ENCODE assay signal across 22 cellular contexts in genomic region chr6:42287756-42288155, GRCh38.
DNase-seq lines count a peak whose midpoint lies in the region; ATAC-seq and TF ChIP-seq lines count a peak whose summit lies in the region.
"Had no signal": no experiment of that assay in that cellular context is flagged by ENCODE, and none has a peak within 500 bp of the region (broad histone marks: within the 10 kb centered on the region; RNA-seq: fewer than 3 reads in every experiment).

No MANE protein-coding gene starts in this region.

- POLR2A ChIA-PET in activated CD4-positive, alpha-beta T cell treated with anti-CD3 and anti-CD28 coated beads for 36 hours (lab: Charles Lee), result no interaction called here

- H3K27ac Mint-ChIP-seq in activated CD4-positive, alpha-beta T cell treated with anti-CD3 and anti-CD28 coated beads for 36 hours, result no peak overlapping the region
- peak overlapping the region; percentile 5 to 75 for H3K27ac Mint-ChIP-seq in activated naive CD4-positive, alpha-beta T cell treated with anti-CD3 and anti-CD28 coated beads, Interleukin-2, amount 50 U/mL, for 72 hours
- H3K27ac Mint-ChIP-seq in activated naive CD4-positive, alpha-beta T cell treated with anti-CD3 and anti-CD28 coated beads for 36 hours, result no peak overlapping the region
- H3K27ac Mint-ChIP-seq in activated T-helper 2 cell treated with anti-CD3 and anti-CD28 coated beads, Interferon-gamma antibody, Interleukin-2, Interleukin-4, amounts not matched to agents 10 μg/mL and 5 μg/mL and 100 μg/mL, durations not matched to agents 14 hours and 24 hours and 36 hours, result peak overlapping the region; percentile 10
- peak overlapping the region; percentile 2 to 22 for H3K27ac Mint-ChIP-seq in natural killer cell treated with Interleukin-12 subunit alpha and Interleukin-12 subunit beta and Interleukin-15 and Interleukin-18, amount 100 ng/mL, for 72 hours
- H3K27ac Mint-ChIP-seq: HFFc6 had no signal

- no peak overlapping the region for H3K4me3 Mint-ChIP-seq in activated CD4-positive, alpha-beta T cell treated with anti-CD3 and anti-CD28 coated beads for 36 hours
- no peak overlapping the region for H3K4me3 Mint-ChIP-seq in activated naive CD4-positive, alpha-beta T cell treated with anti-CD3 and anti-CD28 coated beads for 36 hours
- H3K4me3 Mint-ChIP-seq in activated T-helper 2 cell treated with anti-CD3 and anti-CD28 coated beads, Interferon-gamma antibody, Interleukin-2, Interleukin-4, amounts not matched to agents 10 μg/mL and 5 μg/mL and 100 μg/mL, durations not matched to agents 14 hours and 24 hours and 36 hours (ENCODE audit: low read depth), result no peak overlapping the region
- H3K4me3 Mint-ChIP-seq in natural killer cell treated with Interleukin-12 subunit alpha and Interleukin-12 subunit beta and Interleukin-15 and Interleukin-18, amount 100 ng/mL, for 72 hours, result no peak overlapping the region
- H3K4me3 Mint-ChIP-seq: HFFc6 had no signal

- no peak for TF ChIP-seq POLR2A in stomach (IDR thresholded peaks at IDR 0.05)

- CTCF ChIA-PET in activated CD4-positive, alpha-beta T cell treated with anti-CD3 and anti-CD28 coated beads for 36 hours (lab: Charles Lee), result no interaction called here
- CTCF ChIA-PET in activated naive CD4-positive, alpha-beta T cell treated with anti-CD3 and anti-CD28 coated beads for 36 hours (lab: Charles Lee), result interaction anchor here (0.5 kb wide), 1 partner anchor 414 kb away, joined by 3 read pairs; no protein-coding TSS in a partner anchor

- no peak for DNase-seq in activated CD4-positive, alpha-beta T cell treated with anti-CD3 and anti-CD28 coated beads for 36 hours
- no peak for DNase-seq in activated CD4-positive, alpha-beta T cell treated with anti-CD3 and anti-CD28 coated beads for 1 hour
- no peak for DNase-seq in activated naive CD4-positive, alpha-beta T cell treated with anti-CD3 and anti-CD28 coated beads, Interleukin-2, amount 50 U/mL, for 72 hours (ENCODE audit: low spot score in 2 of 2)
- DNase-seq in activated naive CD4-positive, alpha-beta T cell treated with anti-CD3 and anti-CD28 coated beads for 36 hours, result no peak
- DNase-seq in activated T-helper 2 cell treated with anti-CD3 and anti-CD28 coated beads, Interferon-gamma antibody, Interleukin-2, Interleukin-4, amounts not matched to agents 10 μg/mL and 5 μg/mL and 100 μg/mL, durations not matched to agents 14 hours and 24 hours and 36 hours (ENCODE audit: low spot score), result no peak
- DNase-seq in natural killer cell treated with Interleukin-12 subunit alpha and Interleukin-12 subunit beta and Interleukin-15 and Interleukin-18, amount 100 ng/mL, for 72 hours (ENCODE audit: low spot score), result no peak
- no peak for DNase-seq in stomach
- no peak for DNase-seq in anterior cingulate cortex (lab: John Stamatoyannopoulos, UW)
- DNase-seq: AML-193, DMS153, GF-D8, H7, HFFc6, NCI-H1417, NCI-H187, NCI-H2107, NCI-H510A, NCI-H748 treated with DMSO at 0.1 percent for 48 hours, OCI-M1 had no signal

- no peak for TF ChIP-seq EP300 in stomach (IDR thresholded peaks at IDR 0.05)

- H3K4me1 Mint-ChIP-seq in activated CD4-positive, alpha-beta T cell treated with anti-CD3 and anti-CD28 coated beads for 36 hours, result peaks cover 18% of the 10 kb centered on the region
- peaks cover 8% of the 10 kb centered on the region for H3K4me1 Mint-ChIP-seq in activated naive CD4-positive, alpha-beta T cell treated with anti-CD3 and anti-CD28 coated beads for 36 hours (ENCODE audit: low read depth)
- H3K4me1 Mint-ChIP-seq in activated T-helper 2 cell treated with anti-CD3 and anti-CD28 coated beads, Interferon-gamma antibody, Interleukin-2, Interleukin-4, amounts not matched to agents 10 μg/mL and 5 μg/mL and 100 μg/mL, durations not matched to agents 14 hours and 24 hours and 36 hours (ENCODE audit: low read depth), result peaks cover 12% of the 10 kb centered on the region
- H3K4me1 Mint-ChIP-seq in natural killer cell treated with Interleukin-12 subunit alpha and Interleukin-12 subunit beta and Interleukin-15 and Interleukin-18, amount 100 ng/mL, for 72 hours (ENCODE audit: low read depth in 2 of 2), result peaks cover 30 to 43% of the 10 kb centered on the region in 2 donors

- no peak overlapping the region for H3K4me3 ChIP-seq in stomach

- ATAC-seq in activated CD4-positive, alpha-beta T cell treated with anti-CD3 and anti-CD28 coated beads for 36 hours, result peak; percentile 12
- no peak for ATAC-seq in activated naive CD4-positive, alpha-beta T cell treated with anti-CD3 and anti-CD28 coated beads, Interleukin-2, amount 50 U/mL, for 72 hours
- ATAC-seq in natural killer cell treated with Interleukin-12 subunit alpha and Interleukin-12 subunit beta and Interleukin-15 and Interleukin-18, amount 100 ng/mL, for 72 hours, result no peak

- peaks cover 0 to 4% (median 2%) of the 10 kb centered on the region in 4 donors for H3K36me3 ChIP-seq in stomach

- H3K9me3 Mint-ChIP-seq in activated CD4-positive, alpha-beta T cell treated with anti-CD3 and anti-CD28 coated beads for 36 hours (ENCODE audit: low read depth), result peaks cover 7% of the 10 kb centered on the region
- H3K9me3 Mint-ChIP-seq in activated naive CD4-positive, alpha-beta T cell treated with anti-CD3 and anti-CD28 coated beads, Interleukin-2, amount 50 U/mL, for 72 hours, result peaks cover 0 to 8% of the 10 kb centered on the region in 2 donors
- H3K9me3 Mint-ChIP-seq in activated naive CD4-positive, alpha-beta T cell treated with anti-CD3 and anti-CD28 coated beads for 36 hours, result peaks cover 5% of the 10 kb centered on the region
- peaks cover 7% of the 10 kb centered on the region for H3K9me3 Mint-ChIP-seq in activated T-helper 2 cell treated with anti-CD3 and anti-CD28 coated beads, Interferon-gamma antibody, Interleukin-2, Interleukin-4, amounts not matched to agents 10 μg/mL and 5 μg/mL and 100 μg/mL, durations not matched to agents 14 hours and 24 hours and 36 hours
- no peaks in the 10 kb centered on the region for H3K9me3 Mint-ChIP-seq in natural killer cell treated with Interleukin-12 subunit alpha and Interleukin-12 subunit beta and Interleukin-15 and Interleukin-18, amount 100 ng/mL, for 72 hours

- no peaks in the 10 kb centered on the region for H3K9me3 ChIP-seq in stomach

- H3K36me3 Mint-ChIP-seq in activated CD4-positive, alpha-beta T cell treated with anti-CD3 and anti-CD28 coated beads for 36 hours (ENCODE audit: low read depth), result peaks cover 13% of the 10 kb centered on the region
- H3K36me3 Mint-ChIP-seq in activated naive CD4-positive, alpha-beta T cell treated with anti-CD3 and anti-CD28 coated beads, Interleukin-2, amount 50 U/mL, for 72 hours, result peaks cover 5 to 10% of the 10 kb centered on the region in 2 donors
- peaks cover 8% of the 10 kb centered on the region for H3K36me3 Mint-ChIP-seq in activated naive CD4-positive, alpha-beta T cell treated with anti-CD3 and anti-CD28 coated beads for 36 hours (ENCODE audit: low read depth)
- peaks cover 18% of the 10 kb centered on the region for H3K36me3 Mint-ChIP-seq in activated T-helper 2 cell treated with anti-CD3 and anti-CD28 coated beads, Interferon-gamma antibody, Interleukin-2, Interleukin-4, amounts not matched to agents 10 μg/mL and 5 μg/mL and 100 μg/mL, durations not matched to agents 14 hours and 24 hours and 36 hours (ENCODE audit: low read depth)
- H3K36me3 Mint-ChIP-seq in natural killer cell treated with Interleukin-12 subunit alpha and Interleukin-12 subunit beta and Interleukin-15 and Interleukin-18, amount 100 ng/mL, for 72 hours, result peaks cover 6% of the 10 kb centered on the region

- WGBS in stomach, 5 donors, result 79 to 88% (median 85%) methylated on average over 2 of the region's 2 CpGs

- peaks cover 0 to 9% (median 0%) of the 10 kb centered on the region in 4 donors for H3K4me1 ChIP-seq in stomach

- H3K27ac ChIP-seq in stomach, result no peak overlapping the region
- H3K27ac ChIP-seq: 22Rv1, C4-2B, KMS-11 had no signal

- no peak for TF ChIP-seq CTCF in stomach (IDR thresholded peaks at IDR 0.05)

- H3K27me3 Mint-ChIP-seq in activated CD4-positive, alpha-beta T cell treated with anti-CD3 and anti-CD28 coated beads for 36 hours, result no peaks in the 10 kb centered on the region
- no peaks in the 10 kb centered on the region for H3K27me3 Mint-ChIP-seq in activated naive CD4-positive, alpha-beta T cell treated with anti-CD3 and anti-CD28 coated beads for 36 hours (ENCODE audit: low read depth)
- no peaks in the 10 kb centered on the region for H3K27me3 Mint-ChIP-seq in activated T-helper 2 cell treated with anti-CD3 and anti-CD28 coated beads, Interferon-gamma antibody, Interleukin-2, Interleukin-4, amounts not matched to agents 10 μg/mL and 5 μg/mL and 100 μg/mL, durations not matched to agents 14 hours and 24 hours and 36 hours (ENCODE audit: low read depth)
- no peaks in the 10 kb centered on the region for H3K27me3 Mint-ChIP-seq in natural killer cell treated with Interleukin-12 subunit alpha and Interleukin-12 subunit beta and Interleukin-15 and Interleukin-18, amount 100 ng/mL, for 72 hours

- intact Hi-C loops in activated CD4-positive, alpha-beta T cell treated with anti-CD3 and anti-CD28 coated beads for 36 hours (cut with DNase I, micrococcal nuclease), result no loop called here
- intact Hi-C loops in activated naive CD4-positive, alpha-beta T cell treated with anti-CD3 and anti-CD28 coated beads for 36 hours (cut with micrococcal nuclease), result no loop called here
- intact Hi-C loops in activated T-helper 2 cell treated with anti-CD3 and anti-CD28 coated beads, Interferon-gamma antibody, Interleukin-2, Interleukin-4, amounts not matched to agents 10 μg/mL and 5 μg/mL and 100 μg/mL, durations not matched to agents 14 hours and 24 hours and 36 hours (cut with micrococcal nuclease), result no loop called here
- intact Hi-C loops in stomach (cut with DNase I; ENCODE audit: low total_unique reads), result no loop called here

- no peaks in the 10 kb centered on the region for H3K27me3 ChIP-seq in stomach

Comparison
In these comparisons a context has a peak if more than half of its experiments do, and no peak if none do; other contexts are left out.
1. H3K27ac Mint-ChIP-seq: peak in activated naive CD4-positive, alpha-beta T cell treated with anti-CD3 and anti-CD28 coated beads, Interleukin-2, amount 50 U/mL, for 72 hours (2 of 2), activated T-helper 2 cell treated with anti-CD3 and anti-CD28 coated beads, Interferon-gamma antibody, Interleukin-2, Interleukin-4, amounts not matched to agents 10 μg/mL and 5 μg/mL and 100 μg/mL, durations not matched to agents 14 hours and 24 hours and 36 hours (single experiment) and natural killer cell treated with Interleukin-12 subunit alpha and Interleukin-12 subunit beta and Interleukin-15 and Interleukin-18, amount 100 ng/mL, for 72 hours (2 of 2); none in activated CD4-positive, alpha-beta T cell treated with anti-CD3 and anti-CD28 coated beads for 36 hours (single experiment) and activated naive CD4-positive, alpha-beta T cell treated with anti-CD3 and anti-CD28 coated beads for 36 hours (single experiment).